Comparison of ENCODE assay signal across 9 cellular contexts in genomic region chr17:8954339-8954738, GRCh38. TPM values are rescaled to one million over a fixed set of nuclear protein-coding genes. Genes with fewer than 3 reads are reported as not detected.
A peak's percentile ranks its signal among the peaks of the same experiment; 100 is the strongest.
DNase-seq lines count a peak whose midpoint lies in the region; ATAC-seq, FAIRE-seq and TF ChIP-seq lines count a peak whose summit lies in the region.
"Had no signal": no experiment of that assay in that cellular context is flagged by ENCODE, and none has a peak within 500 bp of the region (broad histone marks: within the 10 kb centered on the region; RNA-seq: fewer than 3 reads in every experiment).

No MANE protein-coding gene starts in this region.

- no peaks in the 10 kb centered on the region for H3K9me3 ChIP-seq in MG63
- H3K9me3 ChIP-seq in kidney (ENCODE audit: control insufficient read depth in 1 of 2, low read length in 2 of 2) = no peaks in the 10 kb centered on the region

- H3K27me3 Mint-ChIP-seq in CD14-positive monocyte (ENCODE audit: low read depth in 3 of 3) = peaks cover 0 to 1% (median 0%) of the 10 kb centered on the region in 3 donors
- H3K27me3 Mint-ChIP-seq in activated CD4-positive, alpha-beta T cell treated with anti-CD3 and anti-CD28 coated beads, Interleukin-2, amount 10 ng/mL, durations not matched to agents 7 days and 5 days = no peaks in the 10 kb centered on the region

- peaks cover 92% of the 10 kb centered on the region for H3K4me1 Mint-ChIP-seq in CD14-positive monocyte
- H3K4me1 Mint-ChIP-seq in activated CD4-positive, alpha-beta T cell treated with anti-CD3 and anti-CD28 coated beads, Interleukin-2, amount 10 ng/mL, durations not matched to agents 7 days and 5 days = peaks cover 97% of the 10 kb centered on the region

- CTCF ChIA-PET in activated CD4-positive, alpha-beta T cell treated with anti-CD3 and anti-CD28 coated beads, Interleukin-2, amount 10 ng/mL, durations not matched to agents 7 days and 5 days (lab: Charles Lee) = interaction anchor here (1.6 to 6.1 kb wide), 3 partner anchors 9 to 14 kb away, joined by 6 to 38 read pairs (median 14); no protein-coding TSS in a partner anchor

- no peak for FAIRE-seq in kidney (lab: Jason Lieb, UNC)

- H3K27me3 ChIP-seq in MG63 = 0 out of 2 replicates have a peak, but pooled peaks cover 2% of the 10 kb centered on the region

- H3K9ac ChIP-seq in kidney (ENCODE audit: low read length in 2 of 2) = no peak overlapping the region

- peaks cover 0 to 13% (median 0%) of the 10 kb centered on the region in 7 donors for H3K9me3 Mint-ChIP-seq in CD14-positive monocyte
- H3K9me3 Mint-ChIP-seq in activated CD4-positive, alpha-beta T cell treated with anti-CD3 and anti-CD28 coated beads, Interleukin-2, amount 10 ng/mL, durations not matched to agents 7 days and 5 days = peaks cover 20% of the 10 kb centered on the region

- H3K36me3 ChIP-seq in MG63 (no peaks in the 10 kb centered on the region), kidney (ENCODE audit: control insufficient read depth in 1 of 2, insufficient read depth in 2 of 2, low read length in 2 of 2) (no peaks in the 10 kb centered on the region)

- no peak overlapping the region for H3K27ac ChIP-seq in kidney (ENCODE audit: low read depth in 2 of 2, low read length in 2 of 2)
- H3K27ac ChIP-seq: C4-2B had no signal

- ATAC-seq in HG03108 (IDR thresholded peaks at IDR 0.05; ENCODE audit: unreplicated experiment) = peak; percentile 59
- ATAC-seq in omental fat pad (ENCODE audit: low FRiP score) = no peak

- peak overlapping the region; percentile 97 to 100 (median 100) for H3K27ac Mint-ChIP-seq in CD14-positive monocyte
- peak overlapping the region; percentile 85 for H3K27ac Mint-ChIP-seq in activated CD4-positive, alpha-beta T cell treated with anti-CD3 and anti-CD28 coated beads, Interleukin-2, amount 10 ng/mL, durations not matched to agents 7 days and 5 days

- no peak for TF ChIP-seq CTCF in CD14-positive monocyte (IDR thresholded peaks at IDR 0.05)
- TF ChIP-seq CTCF in omental fat pad (IDR thresholded peaks at IDR 0.05) = no peak
- TF ChIP-seq CTCF in kidney (IDR thresholded peaks at IDR 0.05; ENCODE audit: borderline replicate concordance, extremely low read depth, insufficient read depth) = no peak

- H3K4me3 ChIP-seq in MG63 (no peak overlapping the region), kidney (ENCODE audit: low read length in 2 of 2) (no peak overlapping the region)

- peaks cover 70 to 77% of the 10 kb centered on the region in 2 donors for H3K36me3 Mint-ChIP-seq in CD14-positive monocyte
- H3K36me3 Mint-ChIP-seq in activated CD4-positive, alpha-beta T cell treated with anti-CD3 and anti-CD28 coated beads, Interleukin-2, amount 10 ng/mL, durations not matched to agents 7 days and 5 days (ENCODE audit: low read depth) = peaks cover 81% of the 10 kb centered on the region

- H3K4me3 Mint-ChIP-seq in CD14-positive monocyte = peak overlapping the region; percentile 73 to 83
- H3K4me3 Mint-ChIP-seq in activated CD4-positive, alpha-beta T cell treated with anti-CD3 and anti-CD28 coated beads, Interleukin-2, amount 10 ng/mL, durations not matched to agents 7 days and 5 days = peak overlapping the region; percentile 49

- POLR2A ChIA-PET in activated CD4-positive, alpha-beta T cell treated with anti-CD3 and anti-CD28 coated beads, Interleukin-2, amount 10 ng/mL, durations not matched to agents 7 days and 5 days (lab: Charles Lee) = no interaction called here

- H3K4me1 ChIP-seq in kidney (ENCODE audit: control insufficient read depth in 1 of 2, insufficient read depth in 1 of 2, low read depth in 1 of 2, low read length in 2 of 2) = no peaks in the 10 kb centered on the region

- DNase-seq in CD14-positive monocyte (ENCODE audit: low spot score) (peak; percentile 97), globus pallidus (ENCODE audit: low spot score) (peak; percentile 44), omental fat pad (ENCODE audit: low spot score) (no peak), MG63 (no peak), kidney (no peak)
- DNase-seq in activated CD4-positive, alpha-beta T cell treated with anti-CD3 and anti-CD28 coated beads, Interleukin-2, amount 10 ng/mL, durations not matched to agents 7 days and 5 days = peak; percentile 85
- peak; percentile 47 to 74 for DNase-seq in stimulated activated CD4-positive, alpha-beta T cell treated with anti-CD3 and anti-CD28 coated beads, Interleukin-4, amount 100 ng/mL, for 4 hours

- intact Hi-C loops in CD14-positive monocyte (cut with micrococcal nuclease) = loop anchor here in 1 of 2 donors (1.0 to 2.0 kb wide), 2 partner anchors 19 to 32 kb away; no protein-coding TSS in a partner anchor
- intact Hi-C loops in kidney (cut with DNase I) = no loop called here

RNA-seq across cellular contexts. Expression of gene PIK3R5, which starts 11.2 kb away (rescaled TPM):
- 10 to 100 TPM; 32.1 to 47.5 TPM for polyA plus RNA-seq in CD14-positive monocyte
- 10 to 100 TPM; 73.4 to 77.6 TPM for total RNA-seq in activated CD4-positive, alpha-beta T cell treated with anti-CD3 and anti-CD28 coated beads, Interleukin-2, amount 10 ng/mL, durations not matched to agents 7 days and 5 days
- total RNA-seq in omental fat pad = 10 to 100 TPM; 18.9 to 60.2 (median 37.8) TPM
- total RNA-seq in MG63 (2014; rRNA removed; shearing (Covaris generic); ENCODE audit: low replicate concordance) = not detected in 2 replicates
- total RNA-seq in kidney = 19.1 TPM
- 0.45 TPM for polyA plus RNA-seq in kidney (ENCODE audit: insufficient read depth, low read depth, low replicate concordance)

Comparison
In these comparisons a context has a peak if more than half of its experiments do, and no peak if none do; other contexts are left out.
1. DNase-seq: peak in CD14-positive monocyte (single experiment), activated CD4-positive, alpha-beta T cell treated with anti-CD3 and anti-CD28 coated beads, Interleukin-2, amount 10 ng/mL, durations not matched to agents 7 days and 5 days (single experiment), globus pallidus (single experiment) and stimulated activated CD4-positive, alpha-beta T cell treated with anti-CD3 and anti-CD28 coated beads, Interleukin-4, amount 100 ng/mL, for 4 hours (2 of 2); none in omental fat pad (single experiment), MG63 (single experiment) and kidney (single experiment).
2. RNA of gene PIK3R5, which starts 11.2 kb away (total RNA-seq): 73.4 to 77.6 TPM in activated CD4-positive, alpha-beta T cell treated with anti-CD3 and anti-CD28 coated beads, Interleukin-2, amount 10 ng/mL, durations not matched to agents 7 days and 5 days, 18.9 to 60.2 TPM in omental fat pad and 19.1 TPM in kidney (single experiment); not detected in MG63; every median in the first group is over 10 times any median in the second.